18 cellular contexts compared by ENCODE assay signal in genomic region chr10:35950221-35950620, GRCh38.
DNase-seq lines count a peak whose midpoint lies in the region; ATAC-seq and TF ChIP-seq lines count a peak whose summit lies in the region.
"Had no signal": no experiment of that assay in that cellular context is flagged by ENCODE, and none has a peak within 500 bp of the region (broad histone marks: within the 10 kb centered on the region; RNA-seq: fewer than 3 reads in every experiment).

No MANE protein-coding gene starts in this region.

- no peak overlapping the region for H3K4me3 ChIP-seq in GM23338
- no peak overlapping the region for H3K4me3 ChIP-seq in neuronal stem cell (ENCODE audit: low read length in 2 of 2)
- H3K4me3 ChIP-seq: BLaER1 had no signal

- H3K14ac ChIP-seq in neuronal stem cell (ENCODE audit: low read length) = no peak overlapping the region

- peak; percentile 14; the same call in 1 of the 3 replicates for ATAC-seq in GM23338
- no peak for ATAC-seq in left lobe of liver
- ATAC-seq: HCT116 had no signal

- H3K36me3 ChIP-seq in GM23338 (ENCODE audit: insufficient read depth) (no peaks in the 10 kb centered on the region), neuronal stem cell (replicated peaks in 1 of 2; ENCODE audit: control insufficient read depth in 2 of 2, insufficient read depth in 2 of 2, low read length in 2 of 2) (no peaks in the 10 kb centered on the region)
- H3K36me3 ChIP-seq: BLaER1 had no signal

- no peaks in the 10 kb centered on the region; the same call in 1 of the 2 replicates for H3K9me2 ChIP-seq in GM23338 (ENCODE audit: insufficient read depth)

- no peak overlapping the region for H4K8ac ChIP-seq in neuronal stem cell (ENCODE audit: low read depth, low read length)

- H3K27ac ChIP-seq in GM23338 (ENCODE audit: low read depth) (no peak overlapping the region), neuronal stem cell (replicated peaks; ENCODE audit: low read length) (peak overlapping the region; percentile 96)
- H3K27ac ChIP-seq: 22Rv1, BLaER1, HL-60 had no signal

- H4K91ac ChIP-seq in neuronal stem cell (ENCODE audit: low read depth, low read length, poor library complexity) = no peak overlapping the region

- H3K4me2 ChIP-seq in GM23338 = no peak overlapping the region
- H3K4me2 ChIP-seq in neuronal stem cell (ENCODE audit: insufficient read depth, low read length, poor library complexity, severe bottlenecking) = peak overlapping the region; percentile 48
- H3K4me2 ChIP-seq: BLaER1 had no signal

- H3K9me3 ChIP-seq in neuronal stem cell (replicated peaks in 1 of 2; ENCODE audit: control insufficient read depth in 2 of 2, insufficient read depth in 1 of 2, low read depth in 1 of 2, low read length in 2 of 2) = no peaks in the 10 kb centered on the region
- H3K9me3 ChIP-seq: BLaER1, Caco-2 had no signal

- TF ChIP-seq CTCF in GM23338 (conservative IDR thresholded peaks at IDR 0.05; ENCODE audit: low read depth in 2 of 2) = no peak
- TF ChIP-seq CTCF in glutamatergic neuron (IDR thresholded peaks at IDR 0.05; ENCODE audit: partially characterized antibody, unreplicated experiment) = no peak

- H2BK120ac ChIP-seq in neuronal stem cell (ENCODE audit: low read depth, low read length) = no peak overlapping the region

- H3K79me2 ChIP-seq in GM23338 (replicated peaks; ENCODE audit: insufficient read depth) = no peaks in the 10 kb centered on the region

- H4K20me1 ChIP-seq in GM23338 (replicated peaks; ENCODE audit: insufficient read depth) = no peaks in the 10 kb centered on the region
- H4K20me1 ChIP-seq: BLaER1 had no signal

- no peak overlapping the region for H2AFZ ChIP-seq in GM23338
- no peak overlapping the region for H2AFZ ChIP-seq in neuronal stem cell (ENCODE audit: low read length)

- H3K23ac ChIP-seq in neuronal stem cell (ENCODE audit: low read depth, low read length, poor library complexity) = no peak overlapping the region

- H3K27me3 Mint-ChIP-seq in GM23338 (ENCODE audit: insufficient read depth, low read depth, poor library complexity) (no peaks in the 10 kb centered on the region), glutamatergic neuron (ENCODE audit: unreplicated experiment) (no peaks in the 10 kb centered on the region)
- H3K27me3 Mint-ChIP-seq: IgD-negative memory B cell had no signal

- H3K9me3 Mint-ChIP-seq in GM23338 = no peaks in the 10 kb centered on the region
- no peaks in the 10 kb centered on the region for H3K9me3 Mint-ChIP-seq in glutamatergic neuron (ENCODE audit: unreplicated experiment)

- no peak overlapping the region for H2BK15ac ChIP-seq in neuronal stem cell (ENCODE audit: low read length)

- no peaks in the 10 kb centered on the region for H3K79me1 ChIP-seq in neuronal stem cell (ENCODE audit: low read depth, low read length)

- no peak overlapping the region for H2AK5ac ChIP-seq in neuronal stem cell (ENCODE audit: low read depth, low read length)

- no peak for DNase-seq in GM23338 (ENCODE audit: low spot score)
- peak; percentile 75 for DNase-seq in astrocyte of the hippocampus (ENCODE audit: low read depth, low spot score)
- no peak for DNase-seq in glutamatergic neuron
- no peak for DNase-seq in neuronal stem cell (ENCODE audit: low spot score)
- no peak for DNase-seq in A172 (ENCODE audit: low spot score)
- no peak for DNase-seq in amniotic stem cell (lab: John Stamatoyannopoulos, UW)
- DNase-seq in activated CD4-positive, CD25-positive, alpha-beta regulatory T cell (lab: John Stamatoyannopoulos, UW) = no peak
- DNase-seq in left lobe of liver (ENCODE audit: low spot score) = no peak
- DNase-seq: AML-193; Caco-2; CD8-positive, alpha-beta memory T cell; DND-41; GDM1 had no signal

- no peaks in the 10 kb centered on the region for H3F3A ChIP-seq in GM23338 (replicated peaks; ENCODE audit: low read depth)

- H3K18ac ChIP-seq in neuronal stem cell (ENCODE audit: low read length) = no peak overlapping the region

- H3K4me3 Mint-ChIP-seq in GM23338 = no peak overlapping the region
- peak overlapping the region; percentile 54 for H3K4me3 Mint-ChIP-seq in glutamatergic neuron (ENCODE audit: unreplicated experiment)
- H3K4me3 Mint-ChIP-seq: CD8-positive, alpha-beta memory T cell; IgD-negative memory B cell had no signal

- H2BK12ac ChIP-seq in neuronal stem cell (ENCODE audit: low read length) = no peak overlapping the region

- H3K36me3 Mint-ChIP-seq in GM23338 (ENCODE audit: low read depth) (no peaks in the 10 kb centered on the region), glutamatergic neuron (ENCODE audit: unreplicated experiment) (no peaks in the 10 kb centered on the region)
- H3K36me3 Mint-ChIP-seq: CD8-positive, alpha-beta memory T cell; IgD-negative memory B cell had no signal

- WGBS in neuronal stem cell (ENCODE audit: extremely low coverage in 2 of 2, insufficient read length in 2 of 2, insufficient replicate concordance in 1 of 2), 2 donors = no CpG with 5 or more reads among the region's 8 CpGs

- H3K4ac ChIP-seq in neuronal stem cell (ENCODE audit: low read length) = no peak overlapping the region

- no peak overlapping the region for H3K9ac ChIP-seq in neuronal stem cell (ENCODE audit: low read depth, low read length, poor library complexity)
- H3K9ac ChIP-seq: BLaER1 had no signal

- H3K27me3 ChIP-seq in GM23338 (ENCODE audit: insufficient read depth) (no peaks in the 10 kb centered on the region), neuronal stem cell (ENCODE audit: control insufficient read depth in 3 of 3, insufficient read depth in 3 of 3, low read depth in 1 of 3, low read length in 3 of 3) (no peaks in the 10 kb centered on the region)
- H3K27me3 ChIP-seq: BLaER1 had no signal

- H3K4me1 Mint-ChIP-seq in GM23338 (peaks cover 31% of the 10 kb centered on the region), glutamatergic neuron (ENCODE audit: low read depth, unreplicated experiment) (peaks cover 12% of the 10 kb centered on the region)
- H3K4me1 Mint-ChIP-seq: CD8-positive, alpha-beta memory T cell; IgD-negative memory B cell had no signal

- H3K27ac Mint-ChIP-seq in GM23338 (no peak overlapping the region), glutamatergic neuron (ENCODE audit: unreplicated experiment) (no peak overlapping the region)
- H3K27ac Mint-ChIP-seq: CD8-positive, alpha-beta memory T cell; IgD-negative memory B cell had no signal

- no peak overlapping the region for H2BK5ac ChIP-seq in neuronal stem cell (ENCODE audit: low read length)

- H3K4me1 ChIP-seq in GM23338 (ENCODE audit: insufficient read depth) (peaks cover 12% of the 10 kb centered on the region), neuronal stem cell (ENCODE audit: control insufficient read depth in 2 of 2, insufficient read depth in 1 of 2, low read depth in 1 of 2, low read length in 2 of 2) (peaks cover 0 to 17% of the 10 kb centered on the region in 2 donors)
- H3K4me1 ChIP-seq: BLaER1, Caco-2 had no signal

TF ChIP-seq in GM23338, 12 proteins besides CTCF, POLR2A, EP300 and RAD21 (continues in another document):
- TF ChIP-seq NANOG (IDR thresholded peaks at IDR 0.05; ENCODE audit: borderline replicate concordance) = no peak
- TF ChIP-seq POLR2AphosphoS5 (IDR thresholded peaks at IDR 0.05; ENCODE audit: low read depth) = no peak
